Comparison of ENCODE assay signal across 14 cellular contexts in the genomic region with DNA sequence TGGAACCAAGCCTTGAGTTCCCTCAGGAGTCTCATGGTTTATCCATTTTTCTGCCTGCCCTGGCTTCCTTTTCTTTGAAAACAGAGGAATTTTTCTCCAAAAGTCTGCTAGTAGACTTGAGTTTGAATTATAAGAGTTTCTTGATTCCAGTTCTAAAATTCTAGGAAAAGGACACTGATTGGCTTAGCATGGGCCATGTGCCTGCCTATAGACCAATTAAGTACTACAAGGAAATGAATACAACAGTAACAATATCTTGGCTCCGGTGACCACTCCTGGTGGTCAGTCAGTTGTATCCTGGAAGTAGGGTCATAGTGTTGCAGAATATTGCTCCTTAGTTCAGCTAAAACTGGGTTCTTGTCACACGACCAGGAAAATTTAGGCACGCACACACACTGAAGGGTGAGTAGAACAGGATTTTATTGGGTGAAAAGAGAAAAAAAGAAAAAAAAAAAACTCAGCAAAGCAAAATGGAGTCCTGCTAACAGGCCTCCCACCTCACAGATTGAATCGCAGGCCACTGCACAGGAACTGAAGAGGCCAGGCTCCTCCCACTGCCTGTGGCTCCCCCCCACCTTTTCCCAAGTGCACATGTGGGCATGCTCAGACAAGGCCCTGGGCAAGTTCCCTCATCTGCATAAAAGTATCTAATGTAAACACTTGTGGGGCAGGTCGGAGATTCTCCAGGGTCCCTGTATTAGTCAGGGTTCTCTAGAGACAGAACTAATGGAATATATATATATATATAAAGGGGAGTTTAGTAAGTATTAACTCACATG.
DNase-seq lines count a peak whose midpoint lies in the region; ATAC-seq and TF ChIP-seq lines count a peak whose summit lies in the region.
"Had no signal": no experiment of that assay in that cellular context is flagged by ENCODE, and none has a peak within 500 bp of the region (broad histone marks: within the 10 kb centered on the region; RNA-seq: fewer than 3 reads in every experiment).

No MANE protein-coding gene starts in this region.

- no peak overlapping the region for H2BK120ac ChIP-seq in mesendoderm (ENCODE audit: low read depth, low read length)

- no peaks in the 10 kb centered on the region for H3K79me1 ChIP-seq in mesendoderm (ENCODE audit: low read length)

- no peak overlapping the region for H3K4me3 ChIP-seq in brain microvascular endothelial cell (ENCODE audit: low read depth, low read length)
- H3K4me3 ChIP-seq in mesendoderm (ENCODE audit: low read length): no peak overlapping the region
- H3K4me3 ChIP-seq: adrenal gland, coronary artery had no signal

- no peaks in the 10 kb centered on the region for H3K79me2 ChIP-seq in mesendoderm (ENCODE audit: control insufficient read depth, insufficient read depth, low read length)

- in situ Hi-C loops in brain microvascular endothelial cell (cut with HindIII; ENCODE audit: low pct_ligation_motif_present, low sequenced_read_pairs): no loop called here

- H3K56ac ChIP-seq in mesendoderm (ENCODE audit: low read length): no peak overlapping the region

- intact Hi-C loops in Right ventricle myocardium superior (cut with DNase I): no loop called here

- H2BK5ac ChIP-seq in mesendoderm (ENCODE audit: low read length): no peak overlapping the region

- H3K4me1 ChIP-seq in mesendoderm (ENCODE audit: control insufficient read depth, low read depth, low read length): no peaks in the 10 kb centered on the region

- H3K36me3 ChIP-seq in brain microvascular endothelial cell (replicated peaks): no peaks in the 10 kb centered on the region
- no peaks in the 10 kb centered on the region for H3K36me3 ChIP-seq in mesendoderm (ENCODE audit: control insufficient read depth, insufficient read depth, low read length)
- H3K36me3 ChIP-seq: adrenal gland had no signal

- no peak overlapping the region for H3K4ac ChIP-seq in mesendoderm (ENCODE audit: low read depth, low read length)

- no peaks in the 10 kb centered on the region for H3K27me3 ChIP-seq in brain microvascular endothelial cell (replicated peaks)
- no peaks in the 10 kb centered on the region for H3K27me3 ChIP-seq in mesendoderm (ENCODE audit: insufficient read depth, low read length, poor library complexity)
- H3K27me3 ChIP-seq: adrenal gland had no signal

- H4K5ac ChIP-seq in mesendoderm (ENCODE audit: low read length): no peak overlapping the region

- H3K4me2 ChIP-seq in mesendoderm (ENCODE audit: low read length): no peak overlapping the region

- no peak for ATAC-seq in Right ventricle myocardium superior (ENCODE audit: poor library complexity)

- H3K27ac ChIP-seq in brain microvascular endothelial cell (no peak overlapping the region), mesendoderm (ENCODE audit: low read depth, low read length) (no peak overlapping the region)
- H3K27ac ChIP-seq: adrenal gland, coronary artery had no signal

- no peak overlapping the region for H3K9ac ChIP-seq in mesendoderm (ENCODE audit: low read length)

- TF ChIP-seq CTCF in brain microvascular endothelial cell (IDR thresholded peaks at IDR 0.05; ENCODE audit: low read depth, low read length, missing control alignments) (no peak), GM20000 (IDR thresholded peaks at IDR 0.05; ENCODE audit: extremely low read depth, missing control alignments) (no peak)

- no peak overlapping the region for H3K23ac ChIP-seq in mesendoderm (ENCODE audit: low read length)

- no peak overlapping the region for H2BK15ac ChIP-seq in mesendoderm (replicated peaks; ENCODE audit: low read depth)

- peak; percentile 14 to 25 for DNase-seq in NCI-H526 (lab: John Stamatoyannopoulos, UW)
- DNase-seq in NCI-H526 treated with DMSO at 0.1 percent for 48 hours (lab: John Stamatoyannopoulos, UW): no peak
- peak; percentile 60 for DNase-seq in NCI-H1436 treated with DMSO at 0.1 percent for 48 hours (lab: John Stamatoyannopoulos, UW)
- DNase-seq in brain microvascular endothelial cell: peak; percentile 16
- DNase-seq in mesendoderm: peak; percentile 18
- DNase-seq in Right ventricle myocardium superior: no peak
- DNase-seq in effector CD8-positive, alpha-beta T cell (lab: John Stamatoyannopoulos, UW): no peak
- DNase-seq in GM20000 (ENCODE audit: low spot score): no peak
- DNase-seq: activated T-cell treated with anti-CD3 and anti-CD28 coated beads for 4 hours, adrenal gland, kidney, NCI-H1105, SIG-M5 had no signal

- H2AK5ac ChIP-seq in mesendoderm (ENCODE audit: low read length): no peak overlapping the region

- no peak overlapping the region for H3K18ac ChIP-seq in mesendoderm (ENCODE audit: low read length)

- no CpG with 5 or more reads among the region's 5 CpGs for WGBS in mesendoderm (ENCODE audit: extremely low coverage, insufficient coverage, low lambda C conversion rate)

- no peak overlapping the region for H4K8ac ChIP-seq in mesendoderm (ENCODE audit: low read depth, low read length)

Comparison
In these comparisons a context has a peak if more than half of its experiments do, and no peak if none do; other contexts are left out.
1. DNase-seq: peak in NCI-H526 (2 of 2), NCI-H1436 treated with DMSO at 0.1 percent for 48 hours (single experiment), brain microvascular endothelial cell (single experiment) and mesendoderm (single experiment); none in NCI-H526 treated with DMSO at 0.1 percent for 48 hours (single experiment), Right ventricle myocardium superior (single experiment), effector CD8-positive, alpha-beta T cell (single experiment) and GM20000 (single experiment).